Comparison of ENCODE assay signal across 6 cellular contexts in the genomic region with DNA sequence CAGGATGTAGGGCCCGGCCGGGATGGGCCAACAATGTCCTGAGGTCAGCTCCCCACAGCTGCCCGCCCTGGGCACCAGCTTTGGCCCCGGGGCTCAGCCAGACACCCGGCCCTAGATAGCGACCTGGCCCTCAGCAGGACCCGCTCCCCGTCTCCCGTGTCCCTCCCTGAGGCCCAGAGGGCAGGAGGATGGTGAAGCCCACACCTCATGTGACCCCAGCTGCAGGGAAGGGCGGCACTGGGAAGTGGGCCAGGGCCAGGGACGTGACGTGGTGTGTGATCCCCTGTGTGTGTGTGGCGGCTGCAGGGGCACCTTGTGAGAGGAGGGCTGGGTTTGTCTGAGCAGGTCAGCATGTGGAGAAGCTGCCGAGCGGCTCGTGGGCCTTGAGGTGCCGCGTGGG.
A peak's percentile ranks its signal among the peaks of the same experiment; 100 is the strongest.
DNase-seq lines count a peak whose midpoint lies in the region; ATAC-seq and TF ChIP-seq lines count a peak whose summit lies in the region.
"Not testable (repeated sequence)": the region's sequence is repeated elsewhere in the genome, so short reads cannot be mapped to it uniquely, and the experiment has no call there.

No MANE protein-coding gene starts in this region.

- not testable (repeated sequence) for H3K4me3 ChIP-seq in GM12865 (ENCODE audit: low read depth, low read length)

- ATAC-seq in HG02798 (IDR thresholded peaks at IDR 0.05; ENCODE audit: poor library complexity, unreplicated experiment) (peak; percentile 26), activated B cell treated with CpG ODN at 0.5 μM for 24 hours (ENCODE audit: low read depth) (peak; percentile 7)
- not testable (repeated sequence) for ATAC-seq in Right ventricle myocardium superior (ENCODE audit: poor library complexity)
- peak; percentile 4 for ATAC-seq in stimulated activated memory B cell treated with anti-CD40 and anti-IgM and Interleukin-4, amounts not matched to agents 10 μg/mL and 1 μg/mL and 100 μg/mL, for 72 hours

- intact Hi-C loops in activated B cell treated with CpG ODN at 0.5 μM for 24 hours (cut with micrococcal nuclease); Right ventricle myocardium superior (cut with DNase I): not testable (repeated sequence)

- peaks cover 16% of the 10 kb centered on the region for H3K4me1 Mint-ChIP-seq in activated B cell treated with CpG ODN at 0.5 μM for 24 hours
- not testable (repeated sequence) for H3K4me1 Mint-ChIP-seq in osteocyte (ENCODE audit: unreplicated experiment)
- H3K4me1 Mint-ChIP-seq in stimulated activated memory B cell treated with anti-CD40 and anti-IgM and Interleukin-4, amounts not matched to agents 10 μg/mL and 1 μg/mL and 100 μg/mL, for 72 hours, result peaks cover 44% of the 10 kb centered on the region

- H3K9me3 Mint-ChIP-seq in activated B cell treated with CpG ODN at 0.5 μM for 24 hours; osteocyte (ENCODE audit: unreplicated experiment); stimulated activated memory B cell treated with anti-CD40 and anti-IgM and Interleukin-4, amounts not matched to agents 10 μg/mL and 1 μg/mL and 100 μg/mL, for 72 hours: not testable (repeated sequence)

- H3K27me3 Mint-ChIP-seq in activated B cell treated with CpG ODN at 0.5 μM for 24 hours; osteocyte (ENCODE audit: unreplicated experiment); stimulated activated memory B cell treated with anti-CD40 and anti-IgM and Interleukin-4, amounts not matched to agents 10 μg/mL and 1 μg/mL and 100 μg/mL, for 72 hours: not testable (repeated sequence)

- peaks cover 33% of the 10 kb centered on the region for H3K36me3 Mint-ChIP-seq in activated B cell treated with CpG ODN at 0.5 μM for 24 hours (ENCODE audit: low read depth)
- not testable (repeated sequence) for H3K36me3 Mint-ChIP-seq in osteocyte (ENCODE audit: unreplicated experiment)
- peaks cover 55% of the 10 kb centered on the region for H3K36me3 Mint-ChIP-seq in stimulated activated memory B cell treated with anti-CD40 and anti-IgM and Interleukin-4, amounts not matched to agents 10 μg/mL and 1 μg/mL and 100 μg/mL, for 72 hours

- DNase-seq in GM12865 (ENCODE audit: low read depth), result peak; percentile 26
- DNase-seq in activated B cell treated with CpG ODN at 0.5 μM for 24 hours, result not testable (repeated sequence)
- peak; percentile 34 for DNase-seq in Right ventricle myocardium superior
- DNase-seq in osteocyte (ENCODE audit: extremely low spot score, unreplicated experiment), result peak; percentile 76

- peak overlapping the region; percentile 50 for H3K27ac Mint-ChIP-seq in activated B cell treated with CpG ODN at 0.5 μM for 24 hours
- H3K27ac Mint-ChIP-seq in osteocyte (ENCODE audit: unreplicated experiment), result not testable (repeated sequence)
- H3K27ac Mint-ChIP-seq in stimulated activated memory B cell treated with anti-CD40 and anti-IgM and Interleukin-4, amounts not matched to agents 10 μg/mL and 1 μg/mL and 100 μg/mL, for 72 hours, result peak overlapping the region; percentile 77

- H3K4me3 Mint-ChIP-seq in activated B cell treated with CpG ODN at 0.5 μM for 24 hours, result peak overlapping the region; percentile 15
- not testable (repeated sequence) for H3K4me3 Mint-ChIP-seq in osteocyte (ENCODE audit: unreplicated experiment)
- peak overlapping the region; percentile 64 for H3K4me3 Mint-ChIP-seq in stimulated activated memory B cell treated with anti-CD40 and anti-IgM and Interleukin-4, amounts not matched to agents 10 μg/mL and 1 μg/mL and 100 μg/mL, for 72 hours

- POLR2A ChIA-PET in activated B cell treated with CpG ODN at 0.5 μM for 24 hours (lab: Charles Lee), result interaction anchor here (0.8 kb wide), 1 partner anchor 117 kb away, joined by 6 read pairs; no protein-coding TSS in a partner anchor

- not testable (repeated sequence) for TF ChIP-seq CTCF in GM12865 (IDR thresholded peaks at IDR 0.05; ENCODE audit: insufficient read depth, low read depth, low read length, missing control alignments); activated B cell treated with CpG ODN at 0.5 μM for 24 hours (IDR thresholded peaks at IDR 0.05); osteocyte (IDR thresholded peaks at IDR 0.05)

- CTCF ChIA-PET in activated B cell treated with CpG ODN at 0.5 μM for 24 hours (lab: Charles Lee), result not testable (repeated sequence)
